15 cellular contexts compared by ENCODE assay signal in genomic region chr2:88651646-88652045, GRCh38. TPM values are rescaled to one million over a fixed set of nuclear protein-coding genes. Genes with fewer than 3 reads are reported as not detected.
A peak's percentile ranks its signal among the peaks of the same experiment; 100 is the strongest.
DNase-seq lines count a peak whose midpoint lies in the region; ATAC-seq and TF ChIP-seq lines count a peak whose summit lies in the region.
"Had no signal": no experiment of that assay in that cellular context is flagged by ENCODE, and none has a peak within 500 bp of the region (broad histone marks: within the 10 kb centered on the region; RNA-seq: fewer than 3 reads in every experiment).

No MANE protein-coding gene starts in this region.

- no peaks in the 10 kb centered on the region for H3K79me2 ChIP-seq in PC-3 (ENCODE audit: low read length)

- H3K4me1 ChIP-seq in PC-3 (ENCODE audit: insufficient read depth, low read length) = peaks cover 5% of the 10 kb centered on the region
- H3K4me1 ChIP-seq: BLaER1 had no signal

- H3K9me2 ChIP-seq in PC-3 (replicated peaks; ENCODE audit: low read length) = no peaks in the 10 kb centered on the region

- BruUV-seq in PC-3 (replicated peaks; lab: Mats Ljungman, UMichigan) = no TSS peak

- DNase-seq in activated CD8-positive, alpha-beta memory T cell treated with anti-CD3 and anti-CD28 coated beads, Interleukin-2, amount 10 ng/mL, durations not matched to agents 7 days and 5 days = peak; percentile 11
- DNase-seq in activated CD8-positive, alpha-beta memory T cell treated with anti-CD3 and anti-CD28 coated beads, Interleukin-2, amount 50 U/mL, for 48 hours = no peak
- DNase-seq in PC-3 (peak; percentile 17), epithelial cell of esophagus (ENCODE audit: low read depth) (peak; percentile 31), type B pancreatic cell (ENCODE audit: extremely low spot score, unreplicated experiment) (no peak), KBM-7 (no peak), cardiac septum (ENCODE audit: low spot score) (no peak)
- DNase-seq: 8988T; Calu3; CD4-positive, alpha-beta memory T cell; GDM1; H9 had no signal

- H4K20me1 ChIP-seq in PC-3 (ENCODE audit: low read length) = no peaks in the 10 kb centered on the region
- H4K20me1 ChIP-seq: BLaER1 had no signal

- H3K27ac ChIP-seq in PC-3 (ENCODE audit: low read length) = no peak overlapping the region
- H3K27ac ChIP-seq: BLaER1 had no signal

- no peak overlapping the region for H3K4me3 ChIP-seq in PC-3 (ENCODE audit: low read length)
- H3K4me3 ChIP-seq in epithelial cell of esophagus (ENCODE audit: low read length) = no peak overlapping the region
- H3K4me3 ChIP-seq: BLaER1 had no signal

- intact Hi-C loops in PC-3 (cut with micrococcal nuclease) = no loop called here
- intact Hi-C loops in cardiac septum (cut with DNase I) = no loop called here

- no peak overlapping the region for H2AFZ ChIP-seq in PC-3 (ENCODE audit: low read length)

- no peaks in the 10 kb centered on the region for H3K9me3 ChIP-seq in PC-3 (ENCODE audit: low read length)
- H3K9me3 ChIP-seq: BLaER1 had no signal

- TF ChIP-seq CTCF in PC-3 (conservative IDR thresholded peaks at IDR 0.05; ENCODE audit: low read depth, low read length) = no peak
- no peak for TF ChIP-seq CTCF in epithelial cell of esophagus (IDR thresholded peaks at IDR 0.05; ENCODE audit: insufficient read depth, low read depth, low read length, missing control alignments)
- no peak for TF ChIP-seq CTCF in type B pancreatic cell (conservative IDR thresholded peaks at IDR 0.05)

- H3K36me3 ChIP-seq in PC-3 (ENCODE audit: low read depth, low read length) = no peaks in the 10 kb centered on the region
- H3K36me3 ChIP-seq: BLaER1 had no signal

- POLR2A ChIA-PET in PC-3 (lab: Charles Lee; ENCODE audit: unreplicated experiment) = no interaction called here

- in situ Hi-C loops in KBM-7 (cut with MboI; ENCODE audit: low pct_unique_long_range_greater_than_20kb, low sequenced_read_pairs) = no loop called here

- CTCF ChIA-PET in activated CD8-positive, alpha-beta memory T cell treated with anti-CD3 and anti-CD28 coated beads, Interleukin-2, amount 10 ng/mL, durations not matched to agents 7 days and 5 days (lab: Charles Lee) = interaction anchor here (0.8 to 1.5 kb wide), 2 partner anchors 20 to 24 kb away, joined by 3 to 4 read pairs; no protein-coding TSS in a partner anchor
- CTCF ChIA-PET in PC-3 (lab: Charles Lee) = no interaction called here

- H3K4me3 Mint-ChIP-seq in activated CD8-positive, alpha-beta memory T cell treated with anti-CD3 and anti-CD28 coated beads, Interleukin-2, amount 10 ng/mL, durations not matched to agents 7 days and 5 days = no peak overlapping the region
- no peak overlapping the region for H3K4me3 Mint-ChIP-seq in type B pancreatic cell
- H3K4me3 Mint-ChIP-seq: CD14-positive monocyte; CD4-positive, alpha-beta memory T cell; H9 had no signal

- H3K36me3 Mint-ChIP-seq in activated CD8-positive, alpha-beta memory T cell treated with anti-CD3 and anti-CD28 coated beads, Interleukin-2, amount 10 ng/mL, durations not matched to agents 7 days and 5 days = no peaks in the 10 kb centered on the region
- H3K36me3 Mint-ChIP-seq in type B pancreatic cell = no peaks in the 10 kb centered on the region
- H3K36me3 Mint-ChIP-seq: CD14-positive monocyte had no signal

- no peak overlapping the region for H3K9ac ChIP-seq in PC-3 (ENCODE audit: low read length)
- H3K9ac ChIP-seq: BLaER1 had no signal

- H3K4me2 ChIP-seq in PC-3 (ENCODE audit: low read length) = no peak overlapping the region
- H3K4me2 ChIP-seq: BLaER1 had no signal

- H3K27ac Mint-ChIP-seq in activated CD8-positive, alpha-beta memory T cell treated with anti-CD3 and anti-CD28 coated beads, Interleukin-2, amount 10 ng/mL, durations not matched to agents 7 days and 5 days = no peak overlapping the region
- peak overlapping the region; percentile 48 for H3K27ac Mint-ChIP-seq in type B pancreatic cell
- H3K27ac Mint-ChIP-seq: CD14-positive monocyte; CD4-positive, alpha-beta memory T cell; H9 had no signal

- H3K27me3 Mint-ChIP-seq in activated CD8-positive, alpha-beta memory T cell treated with anti-CD3 and anti-CD28 coated beads, Interleukin-2, amount 10 ng/mL, durations not matched to agents 7 days and 5 days = no peaks in the 10 kb centered on the region
- no peaks in the 10 kb centered on the region for H3K27me3 Mint-ChIP-seq in type B pancreatic cell
- H3K27me3 Mint-ChIP-seq: CD4-positive, alpha-beta memory T cell had no signal

- H3K4me1 Mint-ChIP-seq in activated CD8-positive, alpha-beta memory T cell treated with anti-CD3 and anti-CD28 coated beads, Interleukin-2, amount 10 ng/mL, durations not matched to agents 7 days and 5 days = no peaks in the 10 kb centered on the region
- no peaks in the 10 kb centered on the region for H3K4me1 Mint-ChIP-seq in type B pancreatic cell (ENCODE audit: unreplicated experiment)
- H3K4me1 Mint-ChIP-seq: CD14-positive monocyte had no signal

- ATAC-seq in activated CD8-positive, alpha-beta memory T cell treated with anti-CD3 and anti-CD28 coated beads, Interleukin-2, amount 10 ng/mL, durations not matched to agents 7 days and 5 days = no peak
- ATAC-seq in PC-3 (no peak), SK-N-SH treated with all-trans-retinoic acid at 6 μM for 48 hours (no peak)

- H3F3A ChIP-seq in PC-3 (ENCODE audit: low read length, unreplicated experiment) = no peaks in the 10 kb centered on the region

- no peaks in the 10 kb centered on the region for H3K9me3 Mint-ChIP-seq in activated CD8-positive, alpha-beta memory T cell treated with anti-CD3 and anti-CD28 coated beads, Interleukin-2, amount 10 ng/mL, durations not matched to agents 7 days and 5 days (ENCODE audit: low read depth)
- peaks cover 8% of the 10 kb centered on the region for H3K9me3 Mint-ChIP-seq in type B pancreatic cell
- H3K9me3 Mint-ChIP-seq: CD4-positive, alpha-beta memory T cell; H9 had no signal

- H3K27me3 ChIP-seq in PC-3 (ENCODE audit: low read length) = no peaks in the 10 kb centered on the region
- H3K27me3 ChIP-seq: BLaER1 had no signal

TF ChIP-seq in SK-N-SH treated with all-trans-retinoic acid at 6 μM for 48 hours, 23 proteins besides CTCF, POLR2A, EP300 and RAD21:
- TF ChIP-seq ZNF565 (CRISPR knock-in tag; conservative IDR thresholded peaks at IDR 0.05; ENCODE audit: low read depth) = no peak
- TF ChIP-seq ZFP3 (CRISPR knock-in tag; IDR thresholded peaks at IDR 0.05) = no peak
- no peak for TF ChIP-seq POU6F1 (CRISPR knock-in tag; IDR thresholded peaks at IDR 0.05; ENCODE audit: borderline replicate concordance, low read depth)
- no peak for TF ChIP-seq PATZ1 (CRISPR knock-in tag; IDR thresholded peaks at IDR 0.05; ENCODE audit: borderline replicate concordance)
- no peak for TF ChIP-seq ARNTL (CRISPR knock-in tag; IDR thresholded peaks at IDR 0.05; ENCODE audit: borderline replicate concordance, low read depth)
- TF ChIP-seq PPARA (CRISPR knock-in tag; IDR thresholded peaks at IDR 0.05; ENCODE audit: borderline replicate concordance) = no peak
- no peak for TF ChIP-seq ESRRG (CRISPR knock-in tag; IDR thresholded peaks at IDR 0.05)

RNA-seq across cellular contexts. Expression of gene EIF2AK3, which starts 24.4 kb away (rescaled TPM):
- 10 to 100 TPM; 17.0 to 29.8 TPM for total RNA-seq in activated CD8-positive, alpha-beta memory T cell treated with anti-CD3 and anti-CD28 coated beads, Interleukin-2, amount 10 ng/mL, durations not matched to agents 7 days and 5 days
- 10.7 and 16.2 TPM in 2 replicates for total RNA-seq in PC-3 (2014; rRNA removed)
- 22.9 and 31.9 TPM in 2 replicates for total RNA-seq in type B pancreatic cell (ENCODE audit: low replicate concordance)
- 20.7 TPM for total RNA-seq in cardiac septum

RNA-seq across cellular contexts. Expression of gene RPIA, which starts 39.8 kb away (rescaled TPM):
- total RNA-seq in activated CD8-positive, alpha-beta memory T cell treated with anti-CD3 and anti-CD28 coated beads, Interleukin-2, amount 10 ng/mL, durations not matched to agents 7 days and 5 days = 10 to 100 TPM; 42.1 to 54.4 TPM
- 10.7 and 17.5 TPM in 2 replicates for total RNA-seq in PC-3 (2014; rRNA removed)
- total RNA-seq in type B pancreatic cell (ENCODE audit: low replicate concordance) = 27.3 and 27.6 TPM in 2 replicates
- total RNA-seq in cardiac septum = 10.5 TPM

Comparison
In these comparisons a context has a peak if more than half of its experiments do, and no peak if none do; other contexts are left out.
1. DNase-seq: peak in activated CD8-positive, alpha-beta memory T cell treated with anti-CD3 and anti-CD28 coated beads, Interleukin-2, amount 10 ng/mL, durations not matched to agents 7 days and 5 days (single experiment), PC-3 (single experiment) and epithelial cell of esophagus (single experiment); none in activated CD8-positive, alpha-beta memory T cell treated with anti-CD3 and anti-CD28 coated beads, Interleukin-2, amount 50 U/mL, for 48 hours (single experiment), type B pancreatic cell (single experiment), KBM-7 (single experiment) and cardiac septum (single experiment).